ENCODE assay signal across 1 cellular context in the genomic region with DNA sequence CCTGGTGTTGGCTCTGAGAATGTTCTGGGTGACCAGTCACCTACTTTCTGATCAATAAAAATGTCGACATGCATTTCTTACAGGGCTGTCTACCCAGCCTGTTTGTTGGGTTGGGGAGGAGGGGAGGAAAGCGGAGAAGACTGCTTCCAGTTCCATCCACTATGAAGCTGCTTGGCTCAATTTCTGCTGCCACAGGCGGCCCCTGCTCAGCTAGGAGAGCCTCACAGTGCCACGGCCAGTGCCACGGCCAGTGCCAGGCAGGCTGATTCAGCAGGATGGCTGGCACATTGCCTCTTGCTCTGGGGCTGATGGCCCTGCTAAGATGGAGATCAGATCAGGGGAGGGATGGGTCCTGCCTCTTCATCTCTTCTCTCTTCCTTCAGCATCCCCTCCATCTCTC.
TF ChIP-seq lines count a peak whose summit lies in the region.

No MANE protein-coding gene starts in this region.

TF ChIP-seq in GM23338, 12 proteins besides CTCF, POLR2A, EP300 and RAD21 (continued from another document):
- TF ChIP-seq, protein P1, sequence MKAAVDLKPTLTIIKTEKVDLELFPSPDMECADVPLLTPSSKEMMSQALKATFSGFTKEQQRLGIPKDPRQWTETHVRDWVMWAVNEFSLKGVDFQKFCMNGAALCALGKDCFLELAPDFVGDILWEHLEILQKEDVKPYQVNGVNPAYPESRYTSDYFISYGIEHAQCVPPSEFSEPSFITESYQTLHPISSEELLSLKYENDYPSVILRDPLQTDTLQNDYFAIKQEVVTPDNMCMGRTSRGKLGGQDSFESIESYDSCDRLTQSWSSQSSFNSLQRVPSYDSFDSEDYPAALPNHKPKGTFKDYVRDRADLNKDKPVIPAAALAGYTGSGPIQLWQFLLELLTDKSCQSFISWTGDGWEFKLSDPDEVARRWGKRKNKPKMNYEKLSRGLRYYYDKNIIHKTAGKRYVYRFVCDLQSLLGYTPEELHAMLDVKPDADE (IDR thresholded peaks at IDR 0.05), result no peak
TF ChIP-seq in GM23338: peak in this region for 0.
